In the genomic region with DNA sequence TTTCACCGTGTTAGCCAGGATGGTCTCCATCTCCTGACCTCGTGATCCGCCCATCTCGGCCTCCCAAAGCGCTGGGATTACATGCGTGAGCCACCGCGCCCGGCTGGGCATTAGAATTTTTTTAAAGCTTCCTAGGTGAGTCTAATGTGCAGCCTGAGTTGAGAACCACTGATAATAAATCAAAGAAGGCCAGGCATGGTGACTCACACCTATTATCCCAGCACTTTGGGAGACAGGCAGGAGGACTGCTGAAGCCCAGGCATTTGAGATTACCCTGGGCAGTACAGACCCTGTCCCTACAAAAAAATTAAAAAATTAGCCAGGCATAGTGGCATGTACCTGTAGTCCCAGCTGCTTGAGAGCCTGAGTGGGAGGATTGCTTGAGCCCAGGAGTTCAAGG, we compare ENCODE assay signal across 20 cellular contexts. TPM values are rescaled to one million over a fixed set of nuclear protein-coding genes. Genes with fewer than 3 reads are reported as not detected.
DNase-seq lines count a peak whose midpoint lies in the region; ATAC-seq, FAIRE-seq and TF ChIP-seq lines count a peak whose summit lies in the region.
"Had no signal": no experiment of that assay in that cellular context is flagged by ENCODE, and none has a peak within 500 bp of the region (broad histone marks: within the 10 kb centered on the region; RNA-seq: fewer than 3 reads in every experiment).

No MANE protein-coding gene starts in this region.

- H3K4me1 Mint-ChIP-seq in HFFc6 (ENCODE audit: low read depth): no peaks in the 10 kb centered on the region

- peak; percentile 62 for DNase-seq in A172 (ENCODE audit: low spot score)
- peak; percentile 21 for DNase-seq in HCT116 (ENCODE audit: low read depth, low spot score)
- DNase-seq in RCC 7860 (ENCODE audit: low spot score): peak; percentile 17
- DNase-seq in islet precursor cell: peak; percentile 88
- no peak for DNase-seq in central memory CD4-positive, alpha-beta T cell
- DNase-seq in SKM-1 (lab: John Stamatoyannopoulos, UW; ENCODE audit: unreplicated experiment): no peak
- DNase-seq in HFFc6: no peak
- DNase-seq: EL, H7, KBM-7, NCI-H1417 treated with DMSO at 0.1 percent for 48 hours, NCI-H2029, NCI-H2171 treated with DMSO at 0.1 percent for 48 hours, NCI-H510A, Right ventricle myocardium superior had no signal

- H3K79me2 ChIP-seq in HCT116 (ENCODE audit: insufficient read depth, low read length): no peaks in the 10 kb centered on the region

- no peaks in the 10 kb centered on the region for H3K9me3 Mint-ChIP-seq in HFFc6

- H3K27me3 Mint-ChIP-seq in HFFc6 (ENCODE audit: insufficient read depth): peaks cover 18% of the 10 kb centered on the region

- intact Hi-C loops in HCT116 (cut with micrococcal nuclease): no loop called here

- H3K4me1 ChIP-seq in HCT116 (ENCODE audit: control insufficient read depth in 1 of 2, insufficient read depth in 2 of 2, low read length in 2 of 2): peaks cover 9 to 11% of the 10 kb centered on the region in 2 experiments

- TF ChIP-seq RAD21 in HCT116 (IDR thresholded peaks at IDR 0.05; ENCODE audit: low read depth): no peak

- BruUV-seq in HCT116 (replicated peaks; lab: Mats Ljungman, UMichigan): no TSS peak

- no peak for FAIRE-seq in RCC 7860 (lab: Jason Lieb, UNC)
- FAIRE-seq: A204.1, GM19239 had no signal

- no peaks in the 10 kb centered on the region for H3K9me2 ChIP-seq in HCT116 (ENCODE audit: insufficient read depth)

- no peak overlapping the region for H3K27ac Mint-ChIP-seq in HFFc6

- H3K4me2 ChIP-seq in HCT116 (ENCODE audit: low read length): peak overlapping the region; percentile 62

- no peaks in the 10 kb centered on the region for H3K9me3 ChIP-seq in HCT116 (ENCODE audit: control insufficient read depth in 1 of 2, insufficient read depth in 1 of 2, low read depth in 1 of 2, low read length in 2 of 2)

- no peak for TF ChIP-seq CTCF in HCT116 (IDR thresholded peaks at IDR 0.05 in 2 of 3, conservative IDR thresholded peaks at IDR 0.05 in 1 of 3; ENCODE audit: borderline replicate concordance in 1 of 3, insufficient read depth in 1 of 3, low read depth in 2 of 3, low read length in 2 of 3)
- no peak for TF ChIP-seq CTCF in HFFc6 (IDR thresholded peaks at IDR 0.05)

- no peaks in the 10 kb centered on the region for H3K36me3 Mint-ChIP-seq in HFFc6 (ENCODE audit: low read depth)

- no peaks in the 10 kb centered on the region for H3K27me3 ChIP-seq in HCT116 (ENCODE audit: insufficient read depth, low read length)

- H3K36me3 ChIP-seq in HCT116 (ENCODE audit: control insufficient read depth in 1 of 2, insufficient read depth in 2 of 2, low read length in 2 of 2): no peaks in the 10 kb centered on the region

- POLR2A ChIA-PET in HCT116 (lab: Charles Lee): no interaction called here

- H2AFZ ChIP-seq in HCT116 (ENCODE audit: low read depth, low read length, poor library complexity, severe bottlenecking): peak overlapping the region; percentile 86

- H3K4me3 Mint-ChIP-seq in HFFc6: no peak overlapping the region

- RAD21 ChIA-PET in HCT116 (lab: Charles Lee; ENCODE audit: low non-redundant PET in 1 of 2, low total read pairs in 2 of 2, uncharacterized antibody in 2 of 2, unreplicated experiment in 2 of 2): interaction anchor here (0.7 kb wide), 2 partner anchors 41 to 186 kb away, joined by 3 to 4 read pairs; no protein-coding TSS in a partner anchor

- no peak for TF ChIP-seq POLR2A in HCT116 (IDR thresholded peaks at IDR 0.05; ENCODE audit: borderline replicate concordance, extremely low read depth, insufficient read depth, insufficient read length)
- TF ChIP-seq POLR2A in GM18505 (IDR thresholded peaks at IDR 0.05; ENCODE audit: borderline replicate concordance, extremely low read depth, insufficient read depth, insufficient read length): no peak

- no peak overlapping the region for H3K27ac ChIP-seq in HCT116 (ENCODE audit: low read depth, low read length)
- H3K27ac ChIP-seq: C4-2B, SK-N-MC had no signal

- 0 out of 2 replicates have a peak overlapping the region, but pooled peaks have one; percentile 11 for H3K9ac ChIP-seq in HCT116 (ENCODE audit: low read length)

- no peaks in the 10 kb centered on the region for H4K20me1 ChIP-seq in HCT116 (ENCODE audit: insufficient read depth)

- ATAC-seq in HCT116 (peak; percentile 95), GM18505 (IDR thresholded peaks at IDR 0.05; ENCODE audit: unreplicated experiment) (no peak)

- peak overlapping the region in 1 of 2 experiments; percentile 16; a peak in 1 of 4 replicates for H3K4me3 ChIP-seq in HCT116 (replicated peaks in 1 of 2; ENCODE audit: low read depth in 1 of 2, low read length in 2 of 2)
- H3K4me3 ChIP-seq: SK-N-MC had no signal

- CTCF ChIA-PET in HCT116 (lab: Charles Lee): interaction anchor here (3.8 kb wide), 1 partner anchor 15 kb away, joined by 16 read pairs; no protein-coding TSS in a partner anchor

TF ChIP-seq in HCT116, 20 proteins besides CTCF, POLR2A, EP300 and RAD21:
- TF ChIP-seq CEBPB (IDR thresholded peaks at IDR 0.05; ENCODE audit: low read depth) (no peak), FOSL1 (IDR thresholded peaks at IDR 0.05; ENCODE audit: low read depth) (0 out of 2 replicates have a peak, but pooled peaks have one; percentile 26)

RNA-seq across cellular contexts. Expression of a gene that starts 13.7 kb away (rescaled TPM):
- total RNA-seq in A172 (2014; rRNA removed; shearing (Covaris generic)): 1.2 and 2.7 TPM in 2 replicates
- total RNA-seq in HCT116 (2021; ENCODE audit: unreplicated experiment): 0.64 TPM
- polyA plus RNA-seq in HCT116 (2012): 0.54 and 1.2 TPM in 2 replicates
- total RNA-seq in HFFc6 (2021; fragmentation: NEBNext Ultra II Directional; extraction: Animal tissue kit (Norgen Biotek cat#: 25700)): under 1 TPM in 4 of 6 experiments, not detected in 2; 0.24 to 0.53 (median 0.34) TPM
- total RNA-seq: H7, Right ventricle myocardium superior had no signal

RNA-seq across cellular contexts. Expression of a gene that starts 24.3 kb away (rescaled TPM):
- total RNA-seq in A172 (2014; rRNA removed; shearing (Covaris generic)): 75.4 and 80.5 TPM in 2 replicates
- total RNA-seq in HCT116 (2021; ENCODE audit: unreplicated experiment): 283 TPM
- 261 and 269 TPM in 2 replicates for polyA plus RNA-seq in HCT116 (2012)
- 100 to 1,000 TPM; 208 to 263 (median 234) TPM for total RNA-seq in HFFc6 (2021; fragmentation: NEBNext Ultra II Directional; extraction: Animal tissue kit (Norgen Biotek cat#: 25700))

Comparison
In these comparisons a context has a peak if more than half of its experiments do, and no peak if none do; other contexts are left out.
1. DNase-seq: peak in A172 (single experiment), HCT116 (single experiment), RCC 7860 (single experiment) and islet precursor cell (single experiment); none in central memory CD4-positive, alpha-beta T cell (single experiment), SKM-1 (single experiment) and HFFc6 (single experiment).